24 cellular contexts compared by ENCODE assay signal in the genomic region with DNA sequence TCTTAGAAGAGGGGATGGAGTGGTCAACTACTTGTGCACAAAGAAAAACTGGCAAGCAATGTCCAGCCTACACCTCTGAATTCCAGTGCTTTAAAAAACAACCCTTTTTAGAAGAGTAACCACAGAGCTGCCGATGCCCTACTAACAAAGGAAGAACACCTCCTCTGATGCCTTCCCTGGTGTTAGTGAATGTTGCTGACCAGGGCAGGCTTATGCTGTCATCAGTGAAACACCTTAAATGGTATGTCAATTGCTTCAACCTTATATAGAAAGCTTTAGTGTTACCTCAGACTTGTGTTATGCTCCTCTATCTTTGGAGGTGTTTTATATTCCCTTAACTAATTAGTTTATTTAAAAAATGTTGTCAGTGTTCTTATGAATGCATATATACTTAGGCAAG.
"Had no signal": no experiment of that assay in that cellular context is flagged by ENCODE, and none has a peak within 500 bp of the region (broad histone marks: within the 10 kb centered on the region; RNA-seq: fewer than 3 reads in every experiment).

No MANE protein-coding gene starts in this region.

- H3K27ac ChIP-seq: adrenal gland, ascending aorta, epithelial cell of prostate, heart right ventricle, neural progenitor cell, suprapubic skin, tibial nerve, vagina had no signal

- H3K4me3 ChIP-seq: adrenal gland, ascending aorta, dorsolateral prefrontal cortex, heart right ventricle, neural progenitor cell, right atrium auricular region, suprapubic skin, tibial nerve, vagina had no signal

- H3K9me3 ChIP-seq: adrenal gland, ascending aorta, heart right ventricle, right atrium auricular region, suprapubic skin, tibial nerve, vagina had no signal

- H2AFZ ChIP-seq: neural progenitor cell had no signal

- H3K4me2 ChIP-seq: neural progenitor cell had no signal

- H3K4me1 ChIP-seq: adrenal gland had no signal

- H3K27me3 ChIP-seq: adrenal gland, ascending aorta, dorsolateral prefrontal cortex, heart right ventricle, neural progenitor cell, right atrium auricular region, suprapubic skin, tibial nerve, vagina had no signal

- DNase-seq: activated CD4-positive, alpha-beta T cell treated with anti-CD3 and anti-CD28 coated beads for 36 hours; activated CD4-positive, alpha-beta T cell treated with anti-CD3 and anti-CD28 coated beads, Interleukin-2, amount 50 U/mL, for 48 hours; activated CD8-positive, alpha-beta memory T cell treated with anti-CD3 and anti-CD28 coated beads, Interleukin-2, amount 50 U/mL, for 48 hours; activated naive CD4-positive, alpha-beta T cell; activated T-cell treated with anti-CD3 and anti-CD28 coated beads, Interleukin-2, amount 50 U/mL, for 4 hours; adrenal gland; dorsolateral prefrontal cortex; heart right ventricle; naive thymus-derived CD8-positive, alpha-beta T cell; stimulated activated CD4-positive, alpha-beta T cell treated with anti-CD3 and anti-CD28 coated beads, Interleukin-12 subunit alpha, Interleukin-12 subunit beta, amount 100 ng/mL, for 4 hours; stimulated activated CD4-positive, alpha-beta T cell treated with anti-CD3 and anti-CD28 coated beads, Interleukin-4, amount 100 ng/mL, for 4 hours; stimulated activated naive CD8-positive, alpha-beta T cell treated with anti-CD3 and anti-CD28 coated beads, Interleukin-15, Interleukin-2, amounts not matched to agents 100 U/mL and 50 U/mL, for 24 hours; T-cell had no signal

- FAIRE-seq: colon, keratinocyte, TTC549 had no signal

- H3K9ac ChIP-seq: neural progenitor cell had no signal

- H3K36me3 ChIP-seq: adrenal gland, ascending aorta, heart right ventricle, neural progenitor cell, right atrium auricular region, suprapubic skin, tibial nerve, vagina had no signal

- ATAC-seq: activated CD4-positive, alpha-beta T cell treated with anti-CD3 and anti-CD28 coated beads for 36 hours; activated T-cell treated with anti-CD3 and anti-CD28 coated beads, Interleukin-2, amount 50 U/mL, for 4 hours; naive thymus-derived CD8-positive, alpha-beta T cell; stimulated activated naive CD8-positive, alpha-beta T cell treated with anti-CD3 and anti-CD28 coated beads, Interleukin-15, Interleukin-2, amounts not matched to agents 100 U/mL and 50 U/mL, for 24 hours; T-cell; WTC11 had no signal
